20 cellular contexts compared by ENCODE assay signal in the genomic region with DNA sequence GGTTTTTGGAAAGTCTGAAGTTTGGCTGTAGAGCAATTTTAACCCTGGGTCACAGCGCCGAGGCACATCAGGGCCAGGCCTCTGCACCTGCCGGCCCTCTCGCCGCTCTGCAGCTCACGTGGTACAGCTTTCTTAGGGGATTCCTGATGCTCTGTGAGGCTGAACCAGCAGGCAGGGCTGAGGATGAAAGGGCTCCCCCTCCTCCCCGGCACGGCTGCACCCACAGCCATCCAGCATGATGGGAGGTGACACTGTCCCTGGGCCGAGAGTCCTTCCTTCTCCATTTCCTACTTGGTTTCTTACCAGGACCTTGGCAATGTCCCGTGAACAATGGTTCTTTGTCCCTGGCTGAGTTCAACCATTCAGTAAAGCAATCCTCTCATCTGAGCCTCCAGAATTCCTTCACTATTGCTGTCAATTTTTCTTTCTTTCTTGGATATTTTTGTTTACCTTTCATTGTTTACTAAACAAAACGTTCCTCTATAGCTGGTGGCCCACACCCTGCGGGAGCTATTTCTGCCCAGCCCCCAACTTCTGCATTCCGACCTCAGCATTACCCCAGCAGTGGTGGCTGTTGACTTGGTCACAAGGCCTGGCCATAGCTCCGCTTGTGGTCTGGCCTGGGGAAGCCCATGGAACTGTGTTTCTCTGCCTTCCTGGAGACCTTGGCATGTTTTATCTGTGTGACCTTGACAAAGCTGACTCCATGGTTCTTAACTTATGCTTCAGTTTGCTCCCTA.
A peak's percentile ranks its signal among the peaks of the same experiment; 100 is the strongest.
DNase-seq lines count a peak whose midpoint lies in the region; FAIRE-seq and TF ChIP-seq lines count a peak whose summit lies in the region.
"Had no signal": no experiment of that assay in that cellular context is flagged by ENCODE, and none has a peak within 500 bp of the region (broad histone marks: within the 10 kb centered on the region; RNA-seq: fewer than 3 reads in every experiment).

No MANE protein-coding gene starts in this region.

- H3K27ac Mint-ChIP-seq in glutamatergic neuron (ENCODE audit: unreplicated experiment): no peak overlapping the region
- H3K27ac Mint-ChIP-seq: activated naive CD4-positive, alpha-beta T cell treated with anti-CD3 and anti-CD28 coated beads, Interleukin-2, amount 50 U/mL, for 72 hours; CD8-positive, alpha-beta T cell had no signal

- H3K36me3 ChIP-seq in small intestine (ENCODE audit: control insufficient read depth in 2 of 2, insufficient read depth in 2 of 2, low read length in 2 of 2): no peaks in the 10 kb centered on the region
- H3K36me3 ChIP-seq: cardiac muscle cell, gastroesophageal sphincter, right lobe of liver had no signal

- no peaks in the 10 kb centered on the region for H3K27me3 Mint-ChIP-seq in glutamatergic neuron (ENCODE audit: unreplicated experiment)

- no peaks in the 10 kb centered on the region for H3K36me3 Mint-ChIP-seq in glutamatergic neuron (ENCODE audit: unreplicated experiment)
- H3K36me3 Mint-ChIP-seq: activated naive CD4-positive, alpha-beta T cell treated with anti-CD3 and anti-CD28 coated beads, Interleukin-2, amount 50 U/mL, for 72 hours; CD8-positive, alpha-beta T cell had no signal

- H3K27me3 ChIP-seq in small intestine (ENCODE audit: control insufficient read depth in 2 of 2, insufficient read depth in 2 of 2, low read length in 2 of 2): peaks cover 0 to 2% of the 10 kb centered on the region in 2 donors
- H3K27me3 ChIP-seq: right lobe of liver had no signal

- DNase-seq in NCI-H1092 treated with DMSO at 0.1 percent for 48 hours (lab: John Stamatoyannopoulos, UW) (peak; percentile 23), NCI-H1092 (lab: John Stamatoyannopoulos, UW) (no peak), OCI-M1 (lab: John Stamatoyannopoulos, UW) (peak; percentile 30), kidney tubule cell (ENCODE audit: low spot score) (peak; percentile 37), small intestine (peak; percentile 26), T-helper 9 cell (no peak), T-helper 2 cell (no peak), glutamatergic neuron (no peak)
- DNase-seq: activated CD8-positive, alpha-beta memory T cell treated with anti-CD3 and anti-CD28 coated beads, Interleukin-2, amount 50 U/mL, for 4 hours; CD8-positive, alpha-beta T cell; NCI-H1930; NCI-H524 treated with DMSO at 0.1 percent for 48 hours; right lobe of liver; stimulated activated naive CD8-positive, alpha-beta T cell treated with anti-CD3 and anti-CD28 coated beads, Interleukin-15, Interleukin-2, amounts not matched to agents 100 U/mL and 50 U/mL, for 24 hours had no signal

- H3K4me1 Mint-ChIP-seq in glutamatergic neuron (ENCODE audit: low read depth, unreplicated experiment): peaks cover 7% of the 10 kb centered on the region

- H3K27ac ChIP-seq in small intestine (ENCODE audit: low read depth in 1 of 2, low read length in 1 of 2): no peak overlapping the region
- H3K27ac ChIP-seq: 22Rv1, cardiac muscle cell, gastroesophageal sphincter, KMS-11, right lobe of liver had no signal

- no peak overlapping the region for H3K4me3 Mint-ChIP-seq in glutamatergic neuron (ENCODE audit: unreplicated experiment)
- H3K4me3 Mint-ChIP-seq: CD8-positive, alpha-beta T cell had no signal

- H3K4me1 ChIP-seq in small intestine (ENCODE audit: control insufficient read depth in 2 of 2, insufficient read depth in 1 of 2, low read depth in 1 of 2, low read length in 1 of 2): peaks cover 0 to 14% of the 10 kb centered on the region in 2 donors
- H3K4me1 ChIP-seq: right lobe of liver had no signal

- FAIRE-seq in small intestine (lab: Jason Lieb, UNC): no peak
- FAIRE-seq: islet of Langerhans had no signal

- no peak for TF ChIP-seq CTCF in glutamatergic neuron (IDR thresholded peaks at IDR 0.05; ENCODE audit: partially characterized antibody, unreplicated experiment)

- H3K4me3 ChIP-seq in small intestine (ENCODE audit: low read depth in 1 of 2, low read length in 2 of 2): no peak overlapping the region
- H3K4me3 ChIP-seq: cardiac muscle cell, gastroesophageal sphincter, right lobe of liver had no signal

- 20 to 42% (median 33%) methylated on average over 13 to 14 of the region's 14 CpGs for WGBS in small intestine, 3 donors

- no peaks in the 10 kb centered on the region for H3K9me3 ChIP-seq in small intestine (ENCODE audit: control insufficient read depth, low read depth)
- H3K9me3 ChIP-seq: gastroesophageal sphincter, right lobe of liver had no signal

- H3K9me3 Mint-ChIP-seq in glutamatergic neuron (ENCODE audit: unreplicated experiment): peaks cover 3% of the 10 kb centered on the region
- H3K9me3 Mint-ChIP-seq: activated naive CD4-positive, alpha-beta T cell treated with anti-CD3 and anti-CD28 coated beads, Interleukin-2, amount 50 U/mL, for 72 hours; CD8-positive, alpha-beta T cell had no signal

Comparison
In these comparisons a context has a peak if more than half of its experiments do, and no peak if none do; other contexts are left out.
1. DNase-seq: peak in NCI-H1092 treated with DMSO at 0.1 percent for 48 hours (single experiment), OCI-M1 (single experiment), kidney tubule cell (single experiment) and small intestine (single experiment); none in NCI-H1092 (single experiment), T-helper 9 cell (single experiment), T-helper 2 cell (0 of 5) and glutamatergic neuron (single experiment).